Comparison of ENCODE assay signal across 5 cellular contexts in genomic region chr10:34160595-34160994, GRCh38.
"Had no signal": no experiment of that assay in that cellular context is flagged by ENCODE, and none has a peak within 500 bp of the region (broad histone marks: within the 10 kb centered on the region; RNA-seq: fewer than 3 reads in every experiment).

No MANE protein-coding gene starts in this region.

- DNase-seq: GM23248, GOT3, H9, HCEC 1CT, KBM-7 had no signal
